Comparison of ENCODE assay signal across 28 cellular contexts in genomic region chr10:94230134-94230785, GRCh38.
"Had no signal": no experiment of that assay in that cellular context is flagged by ENCODE, and none has a peak within 500 bp of the region (broad histone marks: within the 10 kb centered on the region; RNA-seq: fewer than 3 reads in every experiment).

No MANE protein-coding gene starts in this region.

- H3K4me1 Mint-ChIP-seq: mesothelial cell of epicardium had no signal

- H3K36me3 ChIP-seq: esophagus squamous epithelium, gastrocnemius medialis, left lung, lower lobe of right lung had no signal

- H3K4me3 ChIP-seq: coronary artery, dorsolateral prefrontal cortex, esophagus squamous epithelium, gastrocnemius medialis, heart right ventricle, left lung, lower lobe of right lung, mucosa of descending colon had no signal

- H3K4me3 Mint-ChIP-seq: endodermal cell, mesothelial cell of epicardium, naive B cell had no signal

- H3K27me3 ChIP-seq: esophagus squamous epithelium, gastrocnemius medialis, heart right ventricle, left lung had no signal

- ATAC-seq: esophagus mucosa, gastrocnemius medialis, heart right ventricle, left cardiac atrium, left lung, left ventricle myocardium superior, lower lobe of right lung, mucosa of descending colon had no signal

- H3K9me3 ChIP-seq: esophagus squamous epithelium, gastrocnemius medialis, left lung, lower lobe of right lung, mucosa of descending colon had no signal

- H3K27ac ChIP-seq: coronary artery, dorsolateral prefrontal cortex, epithelial cell of prostate, esophagus squamous epithelium, gastrocnemius medialis, heart right ventricle, left lung, lower lobe of right lung had no signal

- DNase-seq: dermis blood vessel endothelial cell; dorsolateral prefrontal cortex; effector CD4-positive, alpha-beta T cell; effector memory CD4-positive, alpha-beta T cell; endodermal cell; erythroblast; esophagus squamous epithelium; foreskin fibroblast; foreskin melanocyte; gastrocnemius medialis; glutamatergic neuron; head of caudate nucleus; heart right ventricle; hippocampal formation; left cardiac atrium; left lung; left ventricle myocardium superior; lower lobe of right lung; mesenchymal stem cell; mucosa of descending colon; naive B cell had no signal

- FAIRE-seq: colon, endometrium, keratinocyte had no signal

- H3K36me3 Mint-ChIP-seq: mesothelial cell of epicardium, naive B cell had no signal

- H3K27ac Mint-ChIP-seq: endodermal cell, mesothelial cell of epicardium, naive B cell had no signal

- H3K4me1 ChIP-seq: gastrocnemius medialis, left lung, lower lobe of right lung had no signal
